17 cellular contexts compared by ENCODE assay signal in the genomic region with DNA sequence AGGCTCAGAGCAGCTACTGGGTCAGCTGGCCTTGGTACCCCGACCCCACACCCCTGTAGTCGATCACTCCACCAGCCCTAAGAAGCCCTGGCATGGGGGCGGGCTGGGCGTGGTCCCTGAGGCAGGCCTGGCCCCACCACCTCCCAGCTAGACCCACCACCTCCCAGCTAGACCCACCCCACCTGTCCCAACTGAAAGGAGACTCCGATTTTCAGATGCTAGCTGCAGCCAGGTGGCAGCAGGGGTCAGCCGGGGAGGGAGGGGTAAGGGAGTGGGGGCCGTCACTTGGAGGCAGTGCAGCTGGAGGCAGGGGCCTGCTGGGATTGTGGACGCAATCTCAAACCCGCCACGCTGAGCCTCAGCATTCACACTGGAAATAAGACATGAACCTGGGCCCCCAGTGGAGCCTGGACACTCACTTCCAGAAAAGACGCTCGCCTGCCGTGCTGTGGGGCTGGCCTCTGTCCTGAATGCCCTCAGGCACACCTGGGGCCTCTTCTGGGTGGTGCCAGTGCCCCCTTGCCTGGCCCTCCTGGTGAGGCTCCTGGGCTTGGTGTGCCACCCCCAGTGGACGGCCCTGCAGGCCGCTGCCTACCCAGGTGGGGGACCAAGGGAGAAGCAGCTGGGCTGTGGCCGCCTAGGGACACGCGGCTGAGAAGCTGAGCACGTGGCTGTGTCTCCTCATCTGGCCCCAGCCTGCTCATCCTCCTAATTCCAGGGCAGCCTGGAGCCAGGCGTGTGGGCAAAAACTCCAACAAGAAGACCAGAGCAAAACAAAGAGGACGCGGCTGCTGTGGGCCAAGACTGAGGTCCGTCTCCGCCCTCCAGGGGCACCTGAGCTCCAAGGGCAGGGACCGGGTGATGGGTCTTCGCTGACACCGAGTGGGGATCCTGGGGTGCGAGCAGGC. TPM values are rescaled to one million over a fixed set of nuclear protein-coding genes. Genes with fewer than 3 reads are reported as not detected.
DNase-seq lines count a peak whose midpoint lies in the region; ATAC-seq lines count a peak whose summit lies in the region.
"Had no signal": no experiment of that assay in that cellular context is flagged by ENCODE, and none has a peak within 500 bp of the region (broad histone marks: within the 10 kb centered on the region; RNA-seq: fewer than 3 reads in every experiment).

No MANE protein-coding gene starts in this region.

- H3K27ac ChIP-seq in muscle layer of colon (ENCODE audit: low read depth, low read length) = peak overlapping the region; percentile 68
- no peak overlapping the region for H3K27ac ChIP-seq in aorta (ENCODE audit: low read depth in 1 of 2, low read length in 2 of 2)
- no peak overlapping the region for H3K27ac ChIP-seq in CD8-positive, alpha-beta memory T cell (ENCODE audit: low read depth, low read length)
- H3K27ac ChIP-seq: testis had no signal

- peaks cover 47% of the 10 kb centered on the region for H3K4me1 ChIP-seq in NT2/D1 (ENCODE audit: insufficient read depth, insufficient read length)
- H3K4me1 ChIP-seq in muscle layer of colon (ENCODE audit: insufficient read depth, low read length) = peaks cover 38% of the 10 kb centered on the region
- H3K4me1 ChIP-seq in aorta (ENCODE audit: control insufficient read depth in 1 of 2, insufficient read depth in 2 of 2, low read length in 2 of 2) = no peaks in the 10 kb centered on the region
- H3K4me1 ChIP-seq in CD8-positive, alpha-beta memory T cell (ENCODE audit: insufficient read depth, low read length) = peaks cover 24% of the 10 kb centered on the region
- H3K4me1 ChIP-seq: testis had no signal

- H3K9ac ChIP-seq in NT2/D1 (ENCODE audit: insufficient read length, low read depth) (peak overlapping the region; percentile 32), muscle layer of colon (ENCODE audit: low read length) (no peak overlapping the region)

- CTCF ChIA-PET in CD8-positive, alpha-beta memory T cell (lab: Charles Lee) = no interaction called here

- POLR2A ChIA-PET in CD8-positive, alpha-beta memory T cell (lab: Charles Lee) = no interaction called here

- H3K36me3 ChIP-seq in NT2/D1 (ENCODE audit: insufficient read depth, insufficient read length, low read length) = peaks cover 12% of the 10 kb centered on the region
- H3K36me3 ChIP-seq in muscle layer of colon (ENCODE audit: insufficient read depth, low read length) = no peaks in the 10 kb centered on the region
- H3K36me3 ChIP-seq in aorta (ENCODE audit: control insufficient read depth in 1 of 2, insufficient read depth in 2 of 2, low read length in 1 of 2) = no peaks in the 10 kb centered on the region
- no peaks in the 10 kb centered on the region for H3K36me3 ChIP-seq in CD8-positive, alpha-beta memory T cell (ENCODE audit: insufficient read depth, low read length)

- intact Hi-C loops in left cardiac atrium (cut with DNase I) (no loop called here), aorta (cut with DNase I) (no loop called here)

- peak overlapping the region in 1 of 8 donors; percentile 68 for H3K27ac Mint-ChIP-seq in CD8-positive, alpha-beta memory T cell
- H3K27ac Mint-ChIP-seq: activated T-cell treated with anti-CD3 and anti-CD28 coated beads, Interleukin-2, amount 50 U/mL, for 24 hours; IgD-negative memory B cell had no signal

- H3K27me3 ChIP-seq in NT2/D1 (ENCODE audit: insufficient read depth, insufficient read length) (no peaks in the 10 kb centered on the region), muscle layer of colon (ENCODE audit: control insufficient read depth in 1 of 2, insufficient read depth in 2 of 2, low read length in 2 of 2) (no peaks in the 10 kb centered on the region), aorta (ENCODE audit: control insufficient read depth in 1 of 2, insufficient read depth in 2 of 2, low read length in 1 of 2) (no peaks in the 10 kb centered on the region)
- no peaks in the 10 kb centered on the region for H3K27me3 ChIP-seq in CD8-positive, alpha-beta memory T cell (ENCODE audit: insufficient read depth, low read length, poor library complexity, severe bottlenecking)
- H3K27me3 ChIP-seq: testis had no signal

- DNase-seq in NT2/D1 (ENCODE audit: low read depth, low spot score) = no peak
- peak; percentile 16 for DNase-seq in left cardiac atrium
- DNase-seq in aorta = peak; percentile 41 to 72
- DNase-seq in CD8-positive, alpha-beta memory T cell = no peak
- no peak for DNase-seq in NOMO-1 treated with DMSO at 0.1 percent for 48 hours (lab: John Stamatoyannopoulos, UW; ENCODE audit: unreplicated experiment)
- DNase-seq: activated T-cell treated with anti-CD3 and anti-CD28 coated beads, Interleukin-2, amount 50 U/mL, for 24 hours; midbrain; NCI-H1048; occipital lobe; stimulated activated CD4-positive, alpha-beta T cell treated with anti-CD3 and anti-CD28 coated beads, Interleukin-2, amount 100 ng/mL, for 48 hours; testis had no signal

- no peaks in the 10 kb centered on the region for H3K36me3 Mint-ChIP-seq in CD8-positive, alpha-beta memory T cell
- H3K36me3 Mint-ChIP-seq: activated naive CD4-positive, alpha-beta T cell treated with anti-CD3 and anti-CD28 coated beads, Interleukin-2, amount 50 U/mL, for 72 hours had no signal

- no peak overlapping the region for H3K4me3 Mint-ChIP-seq in CD8-positive, alpha-beta memory T cell
- H3K4me3 Mint-ChIP-seq: activated T-cell treated with anti-CD3 and anti-CD28 coated beads, Interleukin-2, amount 50 U/mL, for 24 hours; brain; IgD-negative memory B cell had no signal

- no peak overlapping the region for H3K4me3 ChIP-seq in NT2/D1 (ENCODE audit: insufficient read length, low read depth)
- H3K4me3 ChIP-seq in muscle layer of colon (ENCODE audit: low read depth in 1 of 2, low read length in 2 of 2) = no peak overlapping the region
- H3K4me3 ChIP-seq in aorta (ENCODE audit: low read length in 2 of 2) = no peak overlapping the region
- no peak overlapping the region for H3K4me3 ChIP-seq in CD8-positive, alpha-beta memory T cell (ENCODE audit: low read length)
- H3K4me3 ChIP-seq: testis had no signal

- H3K27me3 Mint-ChIP-seq in CD8-positive, alpha-beta memory T cell = no peaks in the 10 kb centered on the region
- H3K27me3 Mint-ChIP-seq: activated T-cell treated with anti-CD3 and anti-CD28 coated beads, Interleukin-2, amount 50 U/mL, for 24 hours; brain had no signal

- WGBS in aorta, 2 donors = 84% methylated on average over 28 of the region's 28 CpGs

- no peaks in the 10 kb centered on the region for H3K9me3 ChIP-seq in NT2/D1 (ENCODE audit: insufficient read depth, low read length)
- no peaks in the 10 kb centered on the region for H3K9me3 ChIP-seq in muscle layer of colon (ENCODE audit: low read length)
- no peaks in the 10 kb centered on the region for H3K9me3 ChIP-seq in aorta (ENCODE audit: control insufficient read depth, low read length)
- H3K9me3 ChIP-seq in CD8-positive, alpha-beta memory T cell (ENCODE audit: low read length) = no peaks in the 10 kb centered on the region
- H3K9me3 ChIP-seq: testis had no signal

- ATAC-seq in left cardiac atrium (no peak), aorta (ENCODE audit: low FRiP score) (no peak), GM21825 (IDR thresholded peaks at IDR 0.05; ENCODE audit: unreplicated experiment) (no peak)
- ATAC-seq: activated naive CD4-positive, alpha-beta T cell treated with anti-CD3 and anti-CD28 coated beads, Interleukin-2, amount 50 U/mL, for 72 hours; esophagus mucosa had no signal

- H3K4me1 Mint-ChIP-seq in CD8-positive, alpha-beta memory T cell = peaks cover 13 to 34% (median 28%) of the 10 kb centered on the region in 3 donors
- H3K4me1 Mint-ChIP-seq: IgD-negative memory B cell had no signal

- no peaks in the 10 kb centered on the region for H3K9me3 Mint-ChIP-seq in CD8-positive, alpha-beta memory T cell
- H3K9me3 Mint-ChIP-seq: activated naive CD4-positive, alpha-beta T cell treated with anti-CD3 and anti-CD28 coated beads, Interleukin-2, amount 50 U/mL, for 72 hours; activated T-cell treated with anti-CD3 and anti-CD28 coated beads, Interleukin-2, amount 50 U/mL, for 24 hours; brain; IgD-negative memory B cell had no signal

RNA-seq across cellular contexts. Expression of a gene that starts 26.7 kb away (rescaled TPM):
- total RNA-seq in left cardiac atrium (10 to 100 TPM; 17.3 to 21.0 TPM), aorta (10 to 100 TPM; 64.1 to 69.1 TPM)
- 10 to 100 TPM; 11.9 to 48.4 TPM for polyA plus RNA-seq in aorta
- total RNA-seq in CD8-positive, alpha-beta memory T cell = 1 to 10 TPM; 2.6 to 2.7 TPM
- 8.5 TPM for polyA plus RNA-seq in CD8-positive, alpha-beta memory T cell

Comparison
In these comparisons a context has a peak if more than half of its experiments do, and no peak if none do; other contexts are left out.
1. DNase-seq: peak in left cardiac atrium (single experiment) and aorta (2 of 2); none in NT2/D1 (single experiment), CD8-positive, alpha-beta memory T cell (0 of 5) and NOMO-1 treated with DMSO at 0.1 percent for 48 hours (single experiment).
2. RNA of a gene that starts 26.7 kb away (total RNA-seq): 64.1 to 69.1 TPM in aorta and 17.3 to 21.0 TPM in left cardiac atrium; 2.6 to 2.7 TPM in CD8-positive, alpha-beta memory T cell; every median in the first group is over 4 times any median in the second.